8 cellular contexts compared by ENCODE assay signal in genomic region chr13:93640452-93640851, GRCh38.
"Had no signal": no experiment of that assay in that cellular context is flagged by ENCODE, and none has a peak within 500 bp of the region (broad histone marks: within the 10 kb centered on the region; RNA-seq: fewer than 3 reads in every experiment).

No MANE protein-coding gene starts in this region.

- H3K4me3 ChIP-seq: GM12878 had no signal

- DNase-seq: GDM1, GF-D8 had no signal

- FAIRE-seq: G401.6, GM12878, GM12891, GM12892, GM18507, GM19239 had no signal

- ATAC-seq: GM12878 had no signal
